Comparison of ENCODE assay signal across 21 cellular contexts in the genomic region with DNA sequence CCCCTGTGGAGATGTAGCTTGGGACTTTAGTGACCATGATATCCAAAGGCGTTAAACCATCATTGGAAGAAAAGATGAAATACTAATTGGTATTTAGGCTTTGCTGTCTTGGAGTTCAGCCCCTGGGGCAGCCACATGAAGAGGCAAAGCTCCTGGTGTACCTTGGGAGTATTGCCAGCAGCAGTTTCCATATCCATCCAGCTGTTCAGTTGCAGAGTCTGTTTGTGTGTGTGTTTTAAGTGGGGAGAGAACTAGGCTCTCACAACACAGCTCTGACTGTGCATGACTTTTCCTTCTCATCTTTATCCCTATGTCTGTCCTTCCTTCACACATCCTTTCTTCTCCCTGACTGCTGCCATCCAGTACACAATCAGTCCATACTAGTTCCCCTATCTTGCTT.
DNase-seq lines count a peak whose midpoint lies in the region; ATAC-seq, FAIRE-seq and TF ChIP-seq lines count a peak whose summit lies in the region.
"Had no signal": no experiment of that assay in that cellular context is flagged by ENCODE, and none has a peak within 500 bp of the region (broad histone marks: within the 10 kb centered on the region; RNA-seq: fewer than 3 reads in every experiment).

No MANE protein-coding gene starts in this region.

- H3K36me3 ChIP-seq in heart left ventricle: peaks cover 0 to 22% (median 0%) of the 10 kb centered on the region in 9 donors
- H3K36me3 ChIP-seq in bronchial epithelial cell (ENCODE audit: control insufficient read depth, insufficient read depth, low read length): no peaks in the 10 kb centered on the region
- no peaks in the 10 kb centered on the region for H3K36me3 ChIP-seq in kidney (ENCODE audit: control insufficient read depth in 1 of 2, insufficient read depth in 2 of 2, low read length in 2 of 2)
- H3K36me3 ChIP-seq: BE2C, BLaER1 had no signal

- H3K4me1 ChIP-seq in heart left ventricle: no peaks in the 10 kb centered on the region
- H3K4me1 ChIP-seq in kidney (ENCODE audit: control insufficient read depth in 1 of 2, insufficient read depth in 1 of 2, low read depth in 1 of 2, low read length in 2 of 2): no peaks in the 10 kb centered on the region

- intact Hi-C loops in heart left ventricle (cut with DNase I) (no loop called here), cardiac septum (cut with DNase I) (no loop called here), kidney (cut with DNase I) (no loop called here)

- DNase-seq in NCI-H1694 treated with DMSO at 0.1 percent for 48 hours (lab: John Stamatoyannopoulos, UW) (peak; percentile 3), NCI-H1694 (lab: John Stamatoyannopoulos, UW) (no peak), heart left ventricle (no peak), cardiac septum (ENCODE audit: low spot score) (no peak), NCI-H69 (lab: John Stamatoyannopoulos, UW) (peak; percentile 50), bronchial epithelial cell (ENCODE audit: low read depth) (no peak), kidney (no peak), D721Med (ENCODE audit: insufficient read length, low spot score) (no peak)
- DNase-seq: 8988T; ACHN; BE2C; C1 segment of cervical spinal cord; CD4-positive, CD25-positive, alpha-beta regulatory T cell; CD8-positive, alpha-beta memory T cell; COR-L47; DMS79 treated with DMSO at 0.1 percent for 48 hours; GF-D8 had no signal

- H3K27me3 ChIP-seq in heart left ventricle: no peaks in the 10 kb centered on the region
- no peaks in the 10 kb centered on the region for H3K27me3 ChIP-seq in bronchial epithelial cell (ENCODE audit: control insufficient read depth, insufficient read depth, low read length)
- H3K27me3 ChIP-seq: BE2C, BLaER1 had no signal

- peaks cover 0 to 8% (median 0%) of the 10 kb centered on the region in 12 donors for H3K9me3 ChIP-seq in heart left ventricle
- H3K9me3 ChIP-seq in kidney (ENCODE audit: control insufficient read depth in 1 of 2, low read length in 2 of 2): no peaks in the 10 kb centered on the region
- H3K9me3 ChIP-seq: BE2C had no signal

- no peak overlapping the region for H3K9ac ChIP-seq in kidney (ENCODE audit: low read length in 2 of 2)
- H3K9ac ChIP-seq: BLaER1 had no signal

- H3K4me3 ChIP-seq in heart left ventricle (no peak overlapping the region), bronchial epithelial cell (ENCODE audit: low read depth, low read length) (no peak overlapping the region), kidney (ENCODE audit: low read length in 2 of 2) (no peak overlapping the region)
- H3K4me3 ChIP-seq: BLaER1 had no signal

- peak; percentile 24 to 63 (median 50) for ATAC-seq in heart left ventricle

- TF ChIP-seq CTCF in heart left ventricle (IDR thresholded peaks at IDR 0.05): no peak
- no peak for TF ChIP-seq CTCF in bronchial epithelial cell (IDR thresholded peaks at IDR 0.05; ENCODE audit: insufficient read depth, low read length, severe bottlenecking)
- TF ChIP-seq CTCF in kidney (IDR thresholded peaks at IDR 0.05; ENCODE audit: borderline replicate concordance, extremely low read depth, insufficient read depth): no peak
- no peak for TF ChIP-seq CTCF in D721Med (IDR thresholded peaks at IDR 0.05; ENCODE audit: insufficient read depth, missing control alignments)

- FAIRE-seq in bronchial epithelial cell (lab: Jason Lieb, UNC): peak; percentile 73
- no peak for FAIRE-seq in kidney (lab: Jason Lieb, UNC)
- FAIRE-seq in D721Med (lab: Jason Lieb, UNC): no peak
- FAIRE-seq: A204.1, G401.6, GM12891 had no signal

- WGBS in heart left ventricle, 4 donors: 90 to 97% (median 93%) methylated on average over 1 of the region's 1 CpG

- TF ChIP-seq POLR2A in heart left ventricle (IDR thresholded peaks at IDR 0.05): no peak

- H3K27ac ChIP-seq in heart left ventricle (no peak overlapping the region), kidney (ENCODE audit: low read depth in 2 of 2, low read length in 2 of 2) (no peak overlapping the region)
- H3K27ac ChIP-seq: BLaER1 had no signal

Comparison
In these comparisons a context has a peak if more than half of its experiments do, and no peak if none do; other contexts are left out.
1. DNase-seq: peak in NCI-H1694 treated with DMSO at 0.1 percent for 48 hours (single experiment) and NCI-H69 (single experiment); none in NCI-H1694 (single experiment), heart left ventricle (0 of 5), cardiac septum (single experiment), bronchial epithelial cell (single experiment), kidney (single experiment) and D721Med (single experiment).